Comparison of ENCODE assay signal across 5 cellular contexts in the genomic region with DNA sequence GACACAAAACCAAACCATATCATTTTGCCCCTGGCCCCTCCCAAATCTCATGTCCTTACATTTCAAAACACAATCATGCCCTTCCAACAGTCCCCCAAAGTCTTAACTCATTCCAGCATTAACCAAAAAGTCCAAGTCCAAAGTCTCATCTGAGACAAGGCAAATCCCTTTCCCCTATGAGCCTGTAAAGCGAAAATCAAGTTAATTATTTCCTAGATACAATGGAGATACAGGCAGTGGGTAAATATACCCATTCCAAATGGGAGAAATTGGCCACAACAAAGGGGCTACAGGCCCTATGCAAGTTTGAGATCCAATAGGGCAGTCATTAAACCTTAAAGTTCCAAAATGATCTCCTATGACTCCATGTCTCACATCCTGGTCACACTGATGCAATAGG.
DNase-seq lines count a peak whose midpoint lies in the region; ATAC-seq, FAIRE-seq and TF ChIP-seq lines count a peak whose summit lies in the region.
"Not testable (repeated sequence)": the region's sequence is repeated elsewhere in the genome, so short reads cannot be mapped to it uniquely, and the experiment has no call there.

No MANE protein-coding gene starts in this region.

- not testable (repeated sequence) for H3K27me3 ChIP-seq in hepatocyte; HepG2 (ENCODE audit: control insufficient read depth in 1 of 2, insufficient read depth in 2 of 2, low read length in 2 of 2)

- TF ChIP-seq CTCF in 22Rv1 (IDR thresholded peaks at IDR 0.05); hepatocyte (IDR thresholded peaks at IDR 0.05; ENCODE audit: poor library complexity); HepG2 (CRISPR knock-in tag; IDR thresholded peaks at IDR 0.05); progenitor cell of endocrine pancreas (IDR thresholded peaks at IDR 0.05; ENCODE audit: unreplicated experiment): not testable (repeated sequence)

- H3K27me3 Mint-ChIP-seq in progenitor cell of endocrine pancreas = not testable (repeated sequence)

- H3K36me3 ChIP-seq in hepatocyte (replicated peaks; ENCODE audit: insufficient read depth, low read depth); HepG2 (replicated peaks in 1 of 2; ENCODE audit: control insufficient read depth in 1 of 2, insufficient read depth in 2 of 2, low read length in 2 of 2): not testable (repeated sequence)

- in situ Hi-C loops in HepG2 (cut with HindIII; ENCODE audit: extremely low pct_ligation_motif_present, low pct_unique_long_range_greater_than_20kb) = not testable (repeated sequence)

- not testable (repeated sequence) for TF ChIP-seq RAD21 in HepG2 (CRISPR knock-in tag; IDR thresholded peaks at IDR 0.05)

- not testable (repeated sequence) for H3K79me2 ChIP-seq in hepatocyte; HepG2 (ENCODE audit: insufficient read depth, low read length)

- H3K9ac ChIP-seq in HepG2 (ENCODE audit: insufficient read depth, low read depth, low read length) = not testable (repeated sequence)

- not testable (repeated sequence) for H3K4me3 ChIP-seq in hepatocyte; HepG2 (replicated peaks in 1 of 3; ENCODE audit: insufficient read depth in 1 of 3, low read depth in 2 of 3, low read length in 3 of 3)

- CTCF ChIA-PET in HepG2 (lab: Yijun Ruan, JAX; ENCODE audit: low intra/inter-chr PET ratio, low total read pairs) = not testable (repeated sequence)

- WGBS in hepatocyte (ENCODE audit: low lambda C conversion rate, missing lambda C conversion rate) = 86% methylated on average over 1 of the region's 1 CpG
- 0% methylated on average over 1 of the region's 1 CpG for WGBS in HepG2 (ENCODE audit: low lambda C conversion rate)

- H3K9me3 Mint-ChIP-seq in progenitor cell of endocrine pancreas (ENCODE audit: low read depth) = not testable (repeated sequence)

- H3K9me2 ChIP-seq in hepatocyte (replicated peaks; ENCODE audit: insufficient read depth) = not testable (repeated sequence)

- not testable (repeated sequence) for TF ChIP-seq EP300 in HepG2 (IDR thresholded peaks at IDR 0.05; ENCODE audit: low read depth in 2 of 2, low read length in 2 of 2); HepG2 (CRISPR knock-in tag; IDR thresholded peaks at IDR 0.05; ENCODE audit: borderline replicate concordance)

- H3K4me3 Mint-ChIP-seq in progenitor cell of endocrine pancreas (ENCODE audit: low read depth) = not testable (repeated sequence)

- POLR2A ChIA-PET in HepG2 (lab: Yijun Ruan, JAX) = not testable (repeated sequence)

- ATAC-seq in HepG2 = peak; percentile 86

- H4K20me1 ChIP-seq in hepatocyte (ENCODE audit: insufficient read depth, poor library complexity, severe bottlenecking); HepG2 (ENCODE audit: insufficient read depth, low read length): not testable (repeated sequence)

- H3K27ac ChIP-seq in 22Rv1 (0 out of 2 replicates have a peak overlapping the region, but pooled peaks have one; percentile 13), hepatocyte (peak overlapping the region; percentile 65)
- H3K27ac ChIP-seq in HepG2 (ENCODE audit: extremely low read length, insufficient read depth, low read length) = not testable (repeated sequence)

- peaks cover 15% of the 10 kb centered on the region for H3K4me1 Mint-ChIP-seq in progenitor cell of endocrine pancreas (ENCODE audit: low read depth)

- TF ChIP-seq POLR2A in HepG2 (IDR thresholded peaks at IDR 0.05; ENCODE audit: insufficient read depth in 1 of 2, low read depth in 2 of 2, low read length in 2 of 2) = not testable (repeated sequence)

- H3K9me3 ChIP-seq in hepatocyte (ENCODE audit: low read depth); HepG2 (ENCODE audit: low read length): not testable (repeated sequence)

- H3K4me2 ChIP-seq in hepatocyte = not testable (repeated sequence)
- H3K4me2 ChIP-seq in HepG2 (ENCODE audit: low read depth, low read length) = 0 out of 2 replicates have a peak overlapping the region, but pooled peaks have one; percentile 26

- intact Hi-C loops in HepG2 (cut with micrococcal nuclease; ENCODE audit: unreplicated experiment) = not testable (repeated sequence)

- not testable (repeated sequence) for BruUV-seq in HepG2 (replicated peaks; lab: Mats Ljungman, UMichigan)

- H2AFZ ChIP-seq in hepatocyte; HepG2 (ENCODE audit: low read length): not testable (repeated sequence)

- DNase-seq in SW480 (ENCODE audit: low spot score) (peak; percentile 69), HepG2 (ENCODE audit: low spot score) (peak; percentile 55)
- DNase-seq in hepatocyte (ENCODE audit: low spot score); progenitor cell of endocrine pancreas (ENCODE audit: low spot score, unreplicated experiment): not testable (repeated sequence)

- peaks cover 21% of the 10 kb centered on the region for H3K4me1 ChIP-seq in hepatocyte (ENCODE audit: insufficient read depth)
- H3K4me1 ChIP-seq in HepG2 (ENCODE audit: insufficient read depth, low read length) = peaks cover 35% of the 10 kb centered on the region

- FAIRE-seq in HepG2 (lab: Jason Lieb, UNC) = not testable (repeated sequence)

- not testable (repeated sequence) for H3K36me3 Mint-ChIP-seq in progenitor cell of endocrine pancreas (ENCODE audit: insufficient read depth)

- H3K27ac Mint-ChIP-seq in progenitor cell of endocrine pancreas = peak overlapping the region; percentile 2

TF ChIP-seq in HepG2, 621 proteins besides CTCF, POLR2A, EP300 and RAD21 (continues in another document):
- peak; percentile 87; the same call in 1 of the 2 replicates for TF ChIP-seq SOX5 (CRISPR knock-in tag; IDR thresholded peaks at IDR 0.05; ENCODE audit: borderline replicate concordance)
- 0 out of 2 replicates have a peak, but pooled peaks have one; percentile 20 for TF ChIP-seq MIXL1 (CRISPR knock-in tag; IDR thresholded peaks at IDR 0.05)
- TF ChIP-seq, protein P1, sequence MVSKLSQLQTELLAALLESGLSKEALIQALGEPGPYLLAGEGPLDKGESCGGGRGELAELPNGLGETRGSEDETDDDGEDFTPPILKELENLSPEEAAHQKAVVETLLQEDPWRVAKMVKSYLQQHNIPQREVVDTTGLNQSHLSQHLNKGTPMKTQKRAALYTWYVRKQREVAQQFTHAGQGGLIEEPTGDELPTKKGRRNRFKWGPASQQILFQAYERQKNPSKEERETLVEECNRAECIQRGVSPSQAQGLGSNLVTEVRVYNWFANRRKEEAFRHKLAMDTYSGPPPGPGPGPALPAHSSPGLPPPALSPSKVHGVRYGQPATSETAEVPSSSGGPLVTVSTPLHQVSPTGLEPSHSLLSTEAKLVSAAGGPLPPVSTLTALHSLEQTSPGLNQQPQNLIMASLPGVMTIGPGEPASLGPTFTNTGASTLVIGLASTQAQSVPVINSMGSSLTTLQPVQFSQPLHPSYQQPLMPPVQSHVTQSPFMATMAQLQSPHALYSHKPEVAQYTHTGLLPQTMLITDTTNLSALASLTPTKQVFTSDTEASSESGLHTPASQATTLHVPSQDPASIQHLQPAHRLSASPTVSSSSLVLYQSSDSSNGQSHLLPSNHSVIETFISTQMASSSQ (IDR thresholded peaks at IDR 0.05; ENCODE audit: low read depth) = peak; percentile 81
- TF ChIP-seq, protein P1 (CRISPR knock-in tag; IDR thresholded peaks at IDR 0.05; ENCODE audit: borderline replicate concordance) = peak; percentile 80
- TF ChIP-seq ZMYM4 (CRISPR knock-in tag; IDR thresholded peaks at IDR 0.05) = 0 out of 2 replicates have a peak, but pooled peaks have one; percentile 42
- peak; percentile 19; the same call in 1 of the 2 replicates for TF ChIP-seq SOX13 (IDR thresholded peaks at IDR 0.05)
- peak in 1 of 2 experiments; percentile 87; a peak in 2 of 4 replicates for TF ChIP-seq SOX13 (CRISPR knock-in tag; conservative IDR thresholded peaks at IDR 0.05 in 1 of 2, IDR thresholded peaks at IDR 0.05 in 1 of 2)
- TF ChIP-seq, protein P2, sequence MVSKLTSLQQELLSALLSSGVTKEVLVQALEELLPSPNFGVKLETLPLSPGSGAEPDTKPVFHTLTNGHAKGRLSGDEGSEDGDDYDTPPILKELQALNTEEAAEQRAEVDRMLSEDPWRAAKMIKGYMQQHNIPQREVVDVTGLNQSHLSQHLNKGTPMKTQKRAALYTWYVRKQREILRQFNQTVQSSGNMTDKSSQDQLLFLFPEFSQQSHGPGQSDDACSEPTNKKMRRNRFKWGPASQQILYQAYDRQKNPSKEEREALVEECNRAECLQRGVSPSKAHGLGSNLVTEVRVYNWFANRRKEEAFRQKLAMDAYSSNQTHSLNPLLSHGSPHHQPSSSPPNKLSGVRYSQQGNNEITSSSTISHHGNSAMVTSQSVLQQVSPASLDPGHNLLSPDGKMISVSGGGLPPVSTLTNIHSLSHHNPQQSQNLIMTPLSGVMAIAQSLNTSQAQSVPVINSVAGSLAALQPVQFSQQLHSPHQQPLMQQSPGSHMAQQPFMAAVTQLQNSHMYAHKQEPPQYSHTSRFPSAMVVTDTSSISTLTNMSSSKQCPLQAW (CRISPR knock-in tag; IDR thresholded peaks at IDR 0.05) = peak; percentile 75
- peak; percentile 61 for TF ChIP-seq HNF4A (CRISPR knock-in tag; IDR thresholded peaks at IDR 0.05)
